ENCODE assay signal across 1 cellular context in genomic region chr11:57536947-57537654, GRCh38.
TF ChIP-seq lines count a peak whose summit lies in the region.

Gene SMTNL1 (plus strand): TSS chr11:57537595. CDS start chr11:57542643, 5,048 bp downstream.

TF ChIP-seq in GM23338, 12 proteins besides CTCF, POLR2A, EP300 and RAD21 (continued from another document):
- TF ChIP-seq STAT1 (IDR thresholded peaks at IDR 0.05; ENCODE audit: unreplicated experiment) (no peak), ZNF114 (CRISPR knock-in tag; IDR thresholded peaks at IDR 0.05) (no peak), ETS1 (IDR thresholded peaks at IDR 0.05) (no peak), ZNF462 (CRISPR knock-in tag; IDR thresholded peaks at IDR 0.05) (no peak), REST (IDR thresholded peaks at IDR 0.05; ENCODE audit: unreplicated experiment) (no peak)
